8 cellular contexts compared by ENCODE assay signal in the genomic region with DNA sequence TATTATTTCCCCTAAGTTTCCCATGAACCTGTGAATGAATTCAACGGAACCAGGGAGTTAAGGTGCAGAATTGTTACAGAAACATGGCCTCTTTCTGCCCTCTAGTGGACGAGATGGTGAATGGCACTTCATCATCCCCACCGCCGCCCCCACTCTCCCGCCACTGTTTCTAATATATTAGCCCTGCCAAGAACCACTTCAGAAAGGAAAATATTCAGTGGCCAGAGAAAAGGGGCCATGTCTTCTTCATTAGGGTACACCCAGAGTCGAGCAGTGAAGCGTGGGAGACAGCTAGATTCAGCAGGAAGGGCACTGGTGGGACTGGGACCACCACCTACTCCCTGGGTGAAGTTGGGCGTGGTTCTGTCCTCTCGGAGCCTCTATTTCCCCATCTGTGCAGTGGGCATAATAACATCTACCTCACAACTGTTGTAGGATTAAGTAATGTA. TPM values are rescaled to one million over a fixed set of nuclear protein-coding genes. Genes with fewer than 3 reads are reported as not detected.
A peak's percentile ranks its signal among the peaks of the same experiment; 100 is the strongest.
DNase-seq lines count a peak whose midpoint lies in the region; ATAC-seq and TF ChIP-seq lines count a peak whose summit lies in the region.

No MANE protein-coding gene starts in this region.

- peaks cover 8% of the 10 kb centered on the region for H3K27me3 Mint-ChIP-seq in activated T-cell treated with anti-CD3 and anti-CD28 coated beads, Interleukin-2, amount 50 U/mL, for 4 hours (ENCODE audit: low read depth)
- peaks cover 7% of the 10 kb centered on the region for H3K27me3 Mint-ChIP-seq in glutamatergic neuron (ENCODE audit: unreplicated experiment)

- DNase-seq in AG20443 (ENCODE audit: low spot score) (peak; percentile 79), GM19238 (ENCODE audit: insufficient read length, low spot score) (peak; percentile 44), NCI-H526 treated with DMSO at 0.1 percent for 48 hours (lab: John Stamatoyannopoulos, UW) (peak; percentile 51), glutamatergic neuron (peak; percentile 58), retina (peak; percentile 68)
- DNase-seq in activated T-cell treated with anti-CD3 and anti-CD28 coated beads, Interleukin-2, amount 50 U/mL, for 4 hours: peak; percentile 33

- TF ChIP-seq CTCF in glutamatergic neuron (IDR thresholded peaks at IDR 0.05; ENCODE audit: partially characterized antibody, unreplicated experiment): peak; percentile 92

- ATAC-seq in activated T-cell treated with anti-CD3 and anti-CD28 coated beads, Interleukin-2, amount 50 U/mL, for 4 hours: peak in 1 of 2 donors; percentile 67
- no peak for ATAC-seq in GM19324 (IDR thresholded peaks at IDR 0.05; ENCODE audit: low FRiP score, unreplicated experiment)
- ATAC-seq in HG03159 (IDR thresholded peaks at IDR 0.05; ENCODE audit: unreplicated experiment): no peak

- H3K4me3 Mint-ChIP-seq in activated T-cell treated with anti-CD3 and anti-CD28 coated beads, Interleukin-2, amount 50 U/mL, for 4 hours: no peak overlapping the region
- H3K4me3 Mint-ChIP-seq in glutamatergic neuron (ENCODE audit: unreplicated experiment): peak overlapping the region; percentile 22

- H3K9me3 Mint-ChIP-seq in activated T-cell treated with anti-CD3 and anti-CD28 coated beads, Interleukin-2, amount 50 U/mL, for 4 hours: no peaks in the 10 kb centered on the region
- peaks cover 10% of the 10 kb centered on the region for H3K9me3 Mint-ChIP-seq in glutamatergic neuron (ENCODE audit: unreplicated experiment)

- peak overlapping the region; percentile 90 for H3K27ac Mint-ChIP-seq in glutamatergic neuron (ENCODE audit: unreplicated experiment)

- H3K36me3 Mint-ChIP-seq in activated T-cell treated with anti-CD3 and anti-CD28 coated beads, Interleukin-2, amount 50 U/mL, for 4 hours (ENCODE audit: insufficient read depth): no peaks in the 10 kb centered on the region
- H3K36me3 Mint-ChIP-seq in glutamatergic neuron (ENCODE audit: unreplicated experiment): peaks cover 6% of the 10 kb centered on the region

- no peaks in the 10 kb centered on the region for H3K4me1 Mint-ChIP-seq in activated T-cell treated with anti-CD3 and anti-CD28 coated beads, Interleukin-2, amount 50 U/mL, for 4 hours (ENCODE audit: low read depth)
- peaks cover 21% of the 10 kb centered on the region for H3K4me1 Mint-ChIP-seq in glutamatergic neuron (ENCODE audit: low read depth, unreplicated experiment)

RNA-seq across cellular contexts. Expression of a gene that starts 46.4 kb away (rescaled TPM):
- total RNA-seq in activated T-cell treated with anti-CD3 and anti-CD28 coated beads, Interleukin-2, amount 50 U/mL, for 4 hours: under 1 TPM in 1 of 3 donors, not detected in 2; 0.05 TPM
- 7.5 TPM for total RNA-seq in glutamatergic neuron (ENCODE audit: unreplicated experiment)
